In genomic region chr6:1382883-1383728, GRCh38 we compare ENCODE assay signal across 17 cellular contexts. TPM values are rescaled to one million over a fixed set of nuclear protein-coding genes. Genes with fewer than 3 reads are reported as not detected.
DNase-seq lines count a peak whose midpoint lies in the region; ATAC-seq and TF ChIP-seq lines count a peak whose summit lies in the region.
"Had no signal": no experiment of that assay in that cellular context is flagged by ENCODE, and none has a peak within 500 bp of the region (broad histone marks: within the 10 kb centered on the region; RNA-seq: fewer than 3 reads in every experiment).

No MANE protein-coding gene starts in this region.

- H3K4me3 ChIP-seq in IMR-90 (ENCODE audit: insufficient read depth, low read depth, low read length), result no peak overlapping the region
- no peak overlapping the region for H3K4me3 ChIP-seq in osteoblast (ENCODE audit: insufficient read depth, low read length)
- H3K4me3 ChIP-seq in body of pancreas, result no peak overlapping the region

- peaks cover 15% of the 10 kb centered on the region for H3K9me3 Mint-ChIP-seq in glutamatergic neuron (ENCODE audit: unreplicated experiment)
- H3K9me3 Mint-ChIP-seq: activated CD4-positive, alpha-beta T cell treated with anti-CD3 and anti-CD28 coated beads, Interleukin-2, amount 10 ng/mL, durations not matched to agents 24 days and 14 days; activated naive CD4-positive, alpha-beta T cell treated with anti-CD3 and anti-CD28 coated beads, Interleukin-2, amount 50 U/mL, for 24 hours had no signal

- no peak for TF ChIP-seq RAD21 in IMR-90 (IDR thresholded peaks at IDR 0.05; ENCODE audit: low read length)

- peaks cover 14% of the 10 kb centered on the region for H3K4me1 Mint-ChIP-seq in glutamatergic neuron (ENCODE audit: low read depth, unreplicated experiment)

- DNase-seq in ELF-1 (ENCODE audit: low read depth, low spot score), result peak; percentile 59
- DNase-seq in IMR-90, result no peak
- DNase-seq in glutamatergic neuron, result no peak
- DNase-seq in osteoblast (ENCODE audit: insufficient read length, low spot score, missing footprints), result peak; percentile 83
- no peak for DNase-seq in LoVo (ENCODE audit: low spot score)
- DNase-seq in hippocampal formation (lab: John Stamatoyannopoulos, UW), result no peak
- no peak for DNase-seq in substantia nigra (lab: John Stamatoyannopoulos, UW)
- no peak for DNase-seq in body of pancreas
- DNase-seq: activated CD4-positive, alpha-beta T cell treated with anti-CD3 and anti-CD28 coated beads, Interleukin-2, amount 10 ng/mL, durations not matched to agents 24 days and 14 days; foreskin melanocyte; left lung; NCI-H2081; stimulated activated naive CD4-positive, alpha-beta T cell treated with Interleukin-2 at 50 U/mL for 16 hours had no signal

- POLR2A ChIA-PET in IMR-90 (lab: Charles Lee; ENCODE audit: unreplicated experiment), result no interaction called here

- no peak overlapping the region for H2BK15ac ChIP-seq in IMR-90 (ENCODE audit: low read depth, low read length)

- H3K56ac ChIP-seq in IMR-90 (ENCODE audit: extremely low read depth, insufficient read depth, low read length), result no peak overlapping the region

- no peak overlapping the region for H2BK120ac ChIP-seq in IMR-90 (ENCODE audit: low read depth, low read length)

- H3K27ac ChIP-seq in IMR-90 (ENCODE audit: insufficient read depth, low read length) (no peak overlapping the region), osteoblast (ENCODE audit: low read depth, low read length) (no peak overlapping the region), substantia nigra (ENCODE audit: low read depth, low read length, poor library complexity, severe bottlenecking) (no peak overlapping the region), body of pancreas (no peak overlapping the region)
- H3K27ac ChIP-seq: C4-2B, KMS-11 had no signal

- H3K9me3 ChIP-seq in IMR-90 (ENCODE audit: control insufficient read depth, insufficient read depth, low read length) (peaks cover 3% of the 10 kb centered on the region; the same call in 1 of the 2 replicates), osteoblast (ENCODE audit: low read depth, low read length) (no peaks in the 10 kb centered on the region), body of pancreas (no peaks in the 10 kb centered on the region)
- H3K9me3 ChIP-seq: left lung had no signal

- no peak overlapping the region for H3K27ac Mint-ChIP-seq in glutamatergic neuron (ENCODE audit: unreplicated experiment)
- H3K27ac Mint-ChIP-seq: activated CD4-positive, alpha-beta T cell treated with anti-CD3 and anti-CD28 coated beads, Interleukin-2, amount 10 ng/mL, durations not matched to agents 24 days and 14 days; activated naive CD4-positive, alpha-beta T cell treated with anti-CD3 and anti-CD28 coated beads, Interleukin-2, amount 50 U/mL, for 24 hours had no signal

- H4K8ac ChIP-seq in IMR-90 (ENCODE audit: low read depth in 2 of 2, low read length in 2 of 2), result no peak overlapping the region

- H3K79me2 ChIP-seq in osteoblast (ENCODE audit: insufficient read depth, low read length), result no peaks in the 10 kb centered on the region

- H4K91ac ChIP-seq in IMR-90 (ENCODE audit: insufficient read depth, low read depth, low read length), result no peak overlapping the region

- H3K79me1 ChIP-seq in IMR-90 (ENCODE audit: low read depth in 1 of 2, low read length in 2 of 2), result no peaks in the 10 kb centered on the region

- 0 out of 2 replicates have a peak overlapping the region, but pooled peaks have one; percentile 14 for H2AK5ac ChIP-seq in IMR-90 (ENCODE audit: low read depth, low read length)

- H2AK9ac ChIP-seq in IMR-90 (replicated peaks; ENCODE audit: low read depth, low read length, poor library complexity), result no peak overlapping the region

- WGBS in IMR-90 (ENCODE audit: extremely low coverage in 2 of 2, insufficient read length in 1 of 2), 2 experiments, result 51% methylated on average over 7 of the region's 57 CpGs; no CpG with 5 or more reads in 1 of the 2 experiments
- WGBS in body of pancreas, 2 donors, result 3 to 4% methylated on average over 33 to 44 of the region's 57 CpGs

- dilution Hi-C loops in IMR-90 (cut with HindIII; ENCODE audit: low sequenced_read_pairs, unreplicated experiment), result no loop called here

- H3K27me3 ChIP-seq in IMR-90 (ENCODE audit: control insufficient read depth, insufficient read depth, low read length) (peaks cover 36% of the 10 kb centered on the region), osteoblast (ENCODE audit: insufficient read depth, low read length) (peaks cover 81% of the 10 kb centered on the region), body of pancreas (peaks cover 0 to 62% of the 10 kb centered on the region in 2 donors)

- peaks cover 24% of the 10 kb centered on the region for H3K27me3 Mint-ChIP-seq in glutamatergic neuron (ENCODE audit: unreplicated experiment)

- H2AFZ ChIP-seq in IMR-90 (replicated peaks; ENCODE audit: low read length, poor library complexity), result no peak overlapping the region
- H2AFZ ChIP-seq in osteoblast (ENCODE audit: low read length), result no peak overlapping the region

- in situ Hi-C loops in IMR-90 (cut with MboI; ENCODE audit: low sequenced_read_pairs), result loop anchor here (5.0 to 25.0 kb wide), 2 partner anchors 471 to 586 kb away; no protein-coding TSS in a partner anchor

- H3K14ac ChIP-seq in IMR-90 (replicated peaks; ENCODE audit: low read depth, low read length), result no peak overlapping the region

- CTCF ChIA-PET in IMR-90 (lab: Yijun Ruan, JAX), result interaction anchor here (1.1 to 1.3 kb wide), 2 partner anchors 40 to 53 kb away, joined by 3 read pairs; no protein-coding TSS in a partner anchor

- H4K5ac ChIP-seq in IMR-90 (ENCODE audit: low read depth, low read length), result no peak overlapping the region

- no peak overlapping the region for H3K9ac ChIP-seq in IMR-90 (ENCODE audit: low read depth, low read length)

- ATAC-seq in IMR-90 (ENCODE audit: low read depth), result no peak
- no peak for ATAC-seq in body of pancreas

- H2BK20ac ChIP-seq in IMR-90 (ENCODE audit: low read depth, low read length), result no peak overlapping the region

- H3K23ac ChIP-seq in IMR-90 (ENCODE audit: low read depth, low read length), result no peak overlapping the region

- H4K20me1 ChIP-seq in IMR-90 (ENCODE audit: insufficient read depth, low read length), result no peaks in the 10 kb centered on the region
- H4K20me1 ChIP-seq in osteoblast (ENCODE audit: insufficient read depth, low read length), result no peaks in the 10 kb centered on the region

- H3K9me1 ChIP-seq in IMR-90 (ENCODE audit: insufficient read depth, low read length), result no peaks in the 10 kb centered on the region

- H3K4me3 Mint-ChIP-seq in glutamatergic neuron (ENCODE audit: unreplicated experiment), result no peak overlapping the region
- H3K4me3 Mint-ChIP-seq: activated CD4-positive, alpha-beta T cell treated with anti-CD3 and anti-CD28 coated beads, Interleukin-2, amount 10 ng/mL, durations not matched to agents 24 days and 14 days had no signal

- intact Hi-C loops in IMR-90 (cut with micrococcal nuclease), result loop anchor here (5.0 kb wide), 1 partner anchor 791 kb away; no protein-coding TSS in a partner anchor
- intact Hi-C loops in body of pancreas (cut with DNase I), result loop anchor here (10.0 kb wide), 1 partner anchor 668 kb away; no protein-coding TSS in a partner anchor

- no peaks in the 10 kb centered on the region for H3K36me3 ChIP-seq in IMR-90 (ENCODE audit: control insufficient read depth, insufficient read depth, low read length)
- H3K36me3 ChIP-seq in osteoblast (ENCODE audit: insufficient read depth, low read length), result no peaks in the 10 kb centered on the region
- H3K36me3 ChIP-seq in body of pancreas (replicated peaks in 1 of 2; ENCODE audit: insufficient read depth in 1 of 2, low read depth in 2 of 2), result no peaks in the 10 kb centered on the region
- H3K36me3 ChIP-seq: left lung had no signal

- H3K4me2 ChIP-seq in IMR-90 (ENCODE audit: low read depth, low read length) (no peak overlapping the region), osteoblast (ENCODE audit: insufficient read depth, low read length) (no peak overlapping the region)

- no peak overlapping the region for H3K4ac ChIP-seq in IMR-90 (ENCODE audit: low read depth, low read length)

- BruUV-seq in IMR-90 (replicated peaks; lab: Mats Ljungman, UMichigan), result no TSS peak

- H2BK5ac ChIP-seq in IMR-90 (ENCODE audit: low read depth, low read length, poor library complexity, severe bottlenecking), result no peak overlapping the region

- TF ChIP-seq POLR2A in IMR-90 (IDR thresholded peaks at IDR 0.05; ENCODE audit: low read depth, low read length) (no peak), body of pancreas (IDR thresholded peaks at IDR 0.05) (no peak)

- TF ChIP-seq CTCF in IMR-90 (conservative IDR thresholded peaks at IDR 0.05; ENCODE audit: low read depth, low read length) (no peak), glutamatergic neuron (IDR thresholded peaks at IDR 0.05; ENCODE audit: partially characterized antibody, unreplicated experiment) (peak; percentile 5), osteoblast (IDR thresholded peaks at IDR 0.05; ENCODE audit: extremely low read depth, low read depth, low read length) (no peak), body of pancreas (IDR thresholded peaks at IDR 0.05) (no peak)

- H3K4me1 ChIP-seq in IMR-90 (ENCODE audit: control insufficient read depth, insufficient read depth, low read length), result peaks cover 8% of the 10 kb centered on the region; the same call in 1 of the 2 replicates
- H3K4me1 ChIP-seq in osteoblast (ENCODE audit: insufficient read depth, low read length), result no peaks in the 10 kb centered on the region
- H3K4me1 ChIP-seq in body of pancreas, result peaks cover 40% of the 10 kb centered on the region

- no peak overlapping the region for H3K18ac ChIP-seq in IMR-90 (ENCODE audit: low read depth, low read length)

- no peaks in the 10 kb centered on the region for H3K36me3 Mint-ChIP-seq in glutamatergic neuron (ENCODE audit: unreplicated experiment)
- H3K36me3 Mint-ChIP-seq: activated naive CD4-positive, alpha-beta T cell treated with anti-CD3 and anti-CD28 coated beads, Interleukin-2, amount 50 U/mL, for 24 hours had no signal

TF ChIP-seq in IMR-90, 13 proteins besides CTCF, POLR2A, EP300 and RAD21 (continues in another document):
- TF ChIP-seq FOS (IDR thresholded peaks at IDR 0.05; ENCODE audit: low read depth, low read length), result no peak
- no peak for TF ChIP-seq RCOR1 (IDR thresholded peaks at IDR 0.05; ENCODE audit: insufficient replicate concordance, low read length)
- no peak for TF ChIP-seq BHLHE40 (IDR thresholded peaks at IDR 0.05; ENCODE audit: low read depth, low read length)
- no peak for TF ChIP-seq RFX5 (IDR thresholded peaks at IDR 0.05; ENCODE audit: low read depth, low read length)
- TF ChIP-seq MXI1 (IDR thresholded peaks at IDR 0.05; ENCODE audit: borderline replicate concordance, low read depth, low read length), result no peak
- no peak for TF ChIP-seq NFE2L2 (IDR thresholded peaks at IDR 0.05; ENCODE audit: low read depth, low read length)

RNA-seq across cellular contexts. Expression of gene FOXF2, which starts 6.3 kb away (rescaled TPM):
- total RNA-seq in IMR-90 (2012; rRNA removed) (2.5 TPM in 2 replicates), glutamatergic neuron (ENCODE audit: unreplicated experiment) (0.71 TPM), osteoblast (1.1 and 2.1 TPM in 2 replicates), body of pancreas (under 1 TPM in 1 of 2 donors, not detected in 1; 0.26 TPM)
- 16.3 and 17.3 TPM in 2 replicates for polyA plus RNA-seq in IMR-90 (2012; rRNA removed)
- polyA plus RNA-seq in IMR-90 (2012; cell fraction: cytosol; rRNA removed), result 13.8 and 25.8 TPM in 2 replicates
- polyA plus RNA-seq in IMR-90 (2012; cell fraction: nucleus; rRNA removed; ENCODE audit: low replicate concordance), result 11.7 and 17.4 TPM in 2 replicates
- total RNA-seq: activated CD4-positive, alpha-beta T cell treated with anti-CD3 and anti-CD28 coated beads, Interleukin-2, amount 10 ng/mL, durations not matched to agents 24 days and 14 days; G401 had no signal

Comparison
In these comparisons a context has a peak if more than half of its experiments do, and no peak if none do; other contexts are left out.
1. DNase-seq: peak in ELF-1 (single experiment) and osteoblast (single experiment); none in IMR-90 (single experiment), glutamatergic neuron (single experiment), LoVo (single experiment), hippocampal formation (0 of 2), substantia nigra (0 of 49) and body of pancreas (0 of 4).